In genomic region chrX:124981420-124981819, GRCh38 we compare ENCODE assay signal across 19 cellular contexts. TPM values are rescaled to one million over a fixed set of nuclear protein-coding genes. Genes with fewer than 3 reads are reported as not detected.
"Had no signal": no experiment of that assay in that cellular context is flagged by ENCODE, and none has a peak within 500 bp of the region (broad histone marks: within the 10 kb centered on the region; RNA-seq: fewer than 3 reads in every experiment).

No MANE protein-coding gene starts in this region.

- H3K9me3 Mint-ChIP-seq: memory B cell, mesothelial cell of epicardium, natural killer cell, neural progenitor cell had no signal

- DNase-seq: dermis blood vessel endothelial cell; esophagus squamous epithelium; foreskin fibroblast; glutamatergic neuron; islet precursor cell; left lung; lower lobe of right lung; natural killer cell; nucleus accumbens; ovary; small intestine; stimulated activated CD4-positive, alpha-beta T cell treated with anti-CD3 and anti-CD28 coated beads, Interleukin-12 subunit alpha, Interleukin-12 subunit beta, amount 100 ng/mL, for 4 hours; stomach; transverse colon had no signal

- H3K4me3 Mint-ChIP-seq: memory B cell, mesothelial cell of epicardium, natural killer cell, neural progenitor cell had no signal

- H3K36me3 Mint-ChIP-seq: memory B cell, mesothelial cell of epicardium, natural killer cell, neural progenitor cell had no signal

- H3K27ac Mint-ChIP-seq: memory B cell, mesothelial cell of epicardium, natural killer cell, neural progenitor cell had no signal

- ATAC-seq: gastroesophageal sphincter, left lung, lower lobe of right lung, natural killer cell had no signal

- H3K4me1 Mint-ChIP-seq: memory B cell, mesothelial cell of epicardium, natural killer cell, neural progenitor cell had no signal

- H3K27me3 Mint-ChIP-seq: memory B cell had no signal

RNA-seq across cellular contexts. Expression of gene TENM1, which starts 17.8 kb away (rescaled TPM):
- total RNA-seq: dermis blood vessel endothelial cell, myocyte had no signal
